ENCODE assay signal across 15 cellular contexts in the genomic region with DNA sequence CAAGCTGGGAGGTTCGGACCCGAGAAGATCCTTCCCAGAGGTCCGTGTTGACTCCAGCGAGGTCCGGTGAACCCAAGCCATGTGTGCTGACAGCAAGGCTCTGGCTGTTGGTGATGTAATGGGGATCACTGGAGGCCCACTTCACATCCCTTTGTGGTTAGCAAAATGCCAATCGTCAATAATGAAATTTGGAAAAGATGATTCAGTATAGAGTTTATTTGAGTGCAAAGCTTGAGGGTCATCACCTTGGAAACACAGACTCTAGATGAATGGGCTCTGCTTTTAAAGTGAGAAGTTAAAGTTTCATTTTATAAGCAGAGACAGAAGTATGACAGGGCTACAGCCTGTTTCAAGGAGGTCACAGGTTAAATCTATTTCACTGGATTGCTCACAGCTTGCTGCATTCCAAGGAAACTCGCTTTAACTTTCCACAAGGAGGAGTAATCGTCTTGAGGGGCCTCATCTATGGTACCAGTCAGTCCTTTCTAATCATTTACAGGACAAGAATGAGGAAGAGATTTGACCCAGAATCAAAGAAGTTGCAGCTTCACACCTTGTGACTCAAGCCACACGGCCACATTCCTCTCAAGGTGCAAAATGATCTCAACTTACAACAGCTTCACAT.
DNase-seq lines count a peak whose midpoint lies in the region; ATAC-seq, FAIRE-seq and TF ChIP-seq lines count a peak whose summit lies in the region.
"Had no signal": no experiment of that assay in that cellular context is flagged by ENCODE, and none has a peak within 500 bp of the region (broad histone marks: within the 10 kb centered on the region; RNA-seq: fewer than 3 reads in every experiment).

No MANE protein-coding gene starts in this region.

- TF ChIP-seq CTCF in AG04449 (IDR thresholded peaks at IDR 0.05; ENCODE audit: insufficient read depth, low read length, missing control alignments) (peak; percentile 46), bronchial epithelial cell (IDR thresholded peaks at IDR 0.05; ENCODE audit: insufficient read depth, low read length, severe bottlenecking) (no peak)

- peaks cover 0 to 1% of the 10 kb centered on the region in 2 donors for H3K27me3 Mint-ChIP-seq in CD8-positive, alpha-beta memory T cell

- H3K4me1 ChIP-seq in CD8-positive, alpha-beta memory T cell (ENCODE audit: insufficient read depth, low read length), result no peaks in the 10 kb centered on the region

- CTCF ChIA-PET in AG04449 (lab: Yijun Ruan, JAX), result interaction anchor here (0.7 to 10.9 kb wide), 23 partner anchors 9 to 839 kb away, joined by 3 to 198 read pairs (median 8); no protein-coding TSS in a partner anchor
- CTCF ChIA-PET in CD8-positive, alpha-beta memory T cell (lab: Charles Lee), result no interaction called here

- H3K4me1 Mint-ChIP-seq in CD8-positive, alpha-beta memory T cell, result peaks cover 0 to 10% (median 0%) of the 10 kb centered on the region in 3 donors

- no peaks in the 10 kb centered on the region for H3K36me3 Mint-ChIP-seq in CD8-positive, alpha-beta memory T cell

- no peak for ATAC-seq in HG03135 (IDR thresholded peaks at IDR 0.05; ENCODE audit: unreplicated experiment)

- H3K4me3 Mint-ChIP-seq in CD8-positive, alpha-beta memory T cell, result no peak overlapping the region
- H3K4me3 Mint-ChIP-seq: CD4-positive, alpha-beta T cell had no signal

- H3K27ac ChIP-seq in CD8-positive, alpha-beta memory T cell (ENCODE audit: low read depth, low read length), result no peak overlapping the region

- no peaks in the 10 kb centered on the region for H3K27me3 ChIP-seq in bronchial epithelial cell (ENCODE audit: control insufficient read depth, insufficient read depth, low read length)
- H3K27me3 ChIP-seq in CD8-positive, alpha-beta memory T cell (ENCODE audit: insufficient read depth, low read length, poor library complexity, severe bottlenecking), result no peaks in the 10 kb centered on the region

- POLR2A ChIA-PET in AG04449 (lab: Yijun Ruan, JAX), result interaction anchor here (1.0 kb wide), 1 partner anchor 263 kb away, joined by 3 read pairs; no protein-coding TSS in a partner anchor
- POLR2A ChIA-PET in CD8-positive, alpha-beta memory T cell (lab: Charles Lee), result no interaction called here

- no peaks in the 10 kb centered on the region for H3K36me3 ChIP-seq in bronchial epithelial cell (ENCODE audit: control insufficient read depth, insufficient read depth, low read length)
- H3K36me3 ChIP-seq in CD8-positive, alpha-beta memory T cell (ENCODE audit: insufficient read depth, low read length), result no peaks in the 10 kb centered on the region

- no peak overlapping the region for H3K27ac Mint-ChIP-seq in CD8-positive, alpha-beta memory T cell
- H3K27ac Mint-ChIP-seq: CD4-positive, alpha-beta T cell had no signal

- no peak overlapping the region for H3K4me3 ChIP-seq in AG04449 (ENCODE audit: low read depth, low read length)
- H3K4me3 ChIP-seq in bronchial epithelial cell (ENCODE audit: low read depth, low read length), result no peak overlapping the region
- H3K4me3 ChIP-seq in CD8-positive, alpha-beta memory T cell (ENCODE audit: low read length), result no peak overlapping the region
- H3K4me3 ChIP-seq: skin epidermis had no signal

- H3K9me3 ChIP-seq in CD8-positive, alpha-beta memory T cell (ENCODE audit: low read length), result no peaks in the 10 kb centered on the region

- no peaks in the 10 kb centered on the region for H3K9me3 Mint-ChIP-seq in CD8-positive, alpha-beta memory T cell
- H3K9me3 Mint-ChIP-seq: CD4-positive, alpha-beta T cell had no signal

- peak; percentile 94 for FAIRE-seq in HTR-8/SVneo (lab: Jason Lieb, UNC)
- no peak for FAIRE-seq in bronchial epithelial cell (lab: Jason Lieb, UNC)
- FAIRE-seq: keratinocyte had no signal

- DNase-seq in AG04449 (ENCODE audit: low read depth, low spot score), result peak; percentile 51
- DNase-seq in HTR-8/SVneo (ENCODE audit: insufficient read length, low spot score), result peak; percentile 72
- DNase-seq in bronchial epithelial cell (ENCODE audit: low read depth), result peak; percentile 60
- DNase-seq in left kidney (ENCODE audit: low read depth, low spot score), result peak; percentile 71
- DNase-seq in activated T-cell treated with anti-CD3 and anti-CD28 coated beads, Interleukin-2, amount 50 U/mL, for 48 hours, result no peak
- DNase-seq in NOMO-1 (lab: John Stamatoyannopoulos, UW; ENCODE audit: unreplicated experiment in 2 of 2), result no peak
- no peak for DNase-seq in CD8-positive, alpha-beta memory T cell
- DNase-seq: activated CD8-positive, alpha-beta memory T cell treated with anti-CD3 and anti-CD28 coated beads, Interleukin-2, amount 50 U/mL, for 48 hours; CD4-positive, alpha-beta T cell; cortex of kidney; NCI-H2171 treated with DMSO at 0.1 percent for 48 hours; stimulated activated naive CD4-positive, alpha-beta T cell had no signal

Comparison
In these comparisons a context has a peak if more than half of its experiments do, and no peak if none do; other contexts are left out.
1. DNase-seq: peak in AG04449 (single experiment), HTR-8/SVneo (single experiment), bronchial epithelial cell (single experiment) and left kidney (single experiment); none in activated T-cell treated with anti-CD3 and anti-CD28 coated beads, Interleukin-2, amount 50 U/mL, for 48 hours (0 of 2), NOMO-1 (0 of 2) and CD8-positive, alpha-beta memory T cell (0 of 5).